Comparison of ENCODE assay signal across 9 cellular contexts in the genomic region with DNA sequence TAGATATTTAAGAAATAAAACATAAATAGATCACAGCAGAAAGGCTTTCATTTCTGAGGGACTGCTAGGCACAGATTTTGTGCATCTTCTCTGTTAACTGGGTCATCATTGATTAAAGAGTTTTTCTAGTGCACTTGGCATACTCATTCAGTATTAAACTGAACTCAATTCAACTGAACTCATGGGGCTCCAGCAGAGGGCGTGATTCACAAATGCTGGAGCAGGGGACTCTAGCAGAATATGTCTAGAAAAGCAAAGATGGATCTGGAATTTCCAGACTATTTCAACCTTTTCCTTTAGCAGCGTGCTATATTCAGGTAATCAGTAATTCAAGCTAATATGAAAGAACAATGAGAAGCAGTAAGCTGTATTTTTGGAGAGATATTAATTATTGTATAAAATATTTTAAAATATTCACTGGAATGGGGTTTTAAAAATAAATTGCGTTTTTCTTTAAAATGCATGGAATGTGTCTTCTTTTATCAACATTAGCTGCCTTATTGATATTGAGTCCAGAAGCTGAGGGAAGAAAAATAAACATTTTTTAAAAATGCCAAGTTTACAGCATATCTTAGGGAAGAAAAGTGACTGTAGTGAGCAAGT.
A peak's percentile ranks its signal among the peaks of the same experiment; 100 is the strongest.
DNase-seq lines count a peak whose midpoint lies in the region; ATAC-seq and FAIRE-seq lines count a peak whose summit lies in the region.
"Had no signal": no experiment of that assay in that cellular context is flagged by ENCODE, and none has a peak within 500 bp of the region (broad histone marks: within the 10 kb centered on the region; RNA-seq: fewer than 3 reads in every experiment).

No MANE protein-coding gene starts in this region.

- H3K9ac ChIP-seq in SK-N-MC (ENCODE audit: insufficient read length): no peak overlapping the region

- H3K9me3 ChIP-seq in SK-N-MC (ENCODE audit: low read depth, low read length): no peaks in the 10 kb centered on the region

- FAIRE-seq in urothelium cell line (lab: Jason Lieb, UNC): no peak
- FAIRE-seq: colon had no signal

- no peak overlapping the region for H3K4me3 ChIP-seq in SK-N-MC

- no peak for ATAC-seq in GM19324 (IDR thresholded peaks at IDR 0.05; ENCODE audit: low FRiP score, unreplicated experiment)

- H3K36me3 ChIP-seq in SK-N-MC (ENCODE audit: insufficient read depth, low read length): no peaks in the 10 kb centered on the region

- H3K27ac ChIP-seq in SK-N-MC: no peak overlapping the region

- DNase-seq in stimulated activated CD4-positive, alpha-beta T cell treated with anti-CD3 and anti-CD28 coated beads, Interleukin-15, amount 100 ng/mL, for 24 hours: peak; percentile 20
- DNase-seq in stimulated activated CD4-positive, alpha-beta T cell treated with anti-CD3 and anti-CD28 coated beads, Interleukin-4, amount 100 ng/mL, for 4 hours: no peak
- peak; percentile 7 for DNase-seq in NCI-H1048 (lab: John Stamatoyannopoulos, UW)
- peak; percentile 55 for DNase-seq in SK-N-MC (ENCODE audit: low read depth, low spot score)
- DNase-seq in globus pallidus (ENCODE audit: low spot score): peak; percentile 12
- peak; percentile 62 for DNase-seq in urothelium cell line (ENCODE audit: low spot score)
- DNase-seq in T-helper 2 cell: no peak

Comparison
In these comparisons a context has a peak if more than half of its experiments do, and no peak if none do; other contexts are left out.
1. DNase-seq: peak in stimulated activated CD4-positive, alpha-beta T cell treated with anti-CD3 and anti-CD28 coated beads, Interleukin-15, amount 100 ng/mL, for 24 hours (single experiment), NCI-H1048 (single experiment), SK-N-MC (single experiment), globus pallidus (single experiment) and urothelium cell line (single experiment); none in stimulated activated CD4-positive, alpha-beta T cell treated with anti-CD3 and anti-CD28 coated beads, Interleukin-4, amount 100 ng/mL, for 4 hours (0 of 2) and T-helper 2 cell (0 of 5).